ENCODE assay signal across 16 cellular contexts in genomic region chr2:27779417-27780055, GRCh38. TPM values are rescaled to one million over a fixed set of nuclear protein-coding genes. Genes with fewer than 3 reads are reported as not detected.
A peak's percentile ranks its signal among the peaks of the same experiment; 100 is the strongest.
DNase-seq lines count a peak whose midpoint lies in the region; ATAC-seq, FAIRE-seq and TF ChIP-seq lines count a peak whose summit lies in the region.
"Had no signal": no experiment of that assay in that cellular context is flagged by ENCODE, and none has a peak within 500 bp of the region (broad histone marks: within the 10 kb centered on the region; RNA-seq: fewer than 3 reads in every experiment).

No MANE protein-coding gene starts in this region.

- peak overlapping the region; percentile 61 for H3K27ac ChIP-seq in angular gyrus (ENCODE audit: low read depth, low read length)
- peak overlapping the region; percentile 96 for H3K27ac ChIP-seq in endothelial cell of umbilical vein (ENCODE audit: insufficient read depth, low read depth, low read length)
- peak overlapping the region; percentile 59 to 81 for H3K27ac ChIP-seq in thoracic aorta
- H3K27ac ChIP-seq: SK-N-MC, WERI-Rb-1 had no signal

- peak overlapping the region; percentile 80 for H3K4me2 ChIP-seq in endothelial cell of umbilical vein (ENCODE audit: insufficient read depth, low read length)

- peaks cover 14 to 33% (median 27%) of the 10 kb centered on the region in 4 donors for H3K4me1 Mint-ChIP-seq in naive thymus-derived CD8-positive, alpha-beta T cell
- H3K4me1 Mint-ChIP-seq: H9 had no signal

- H3K9ac ChIP-seq in endothelial cell of umbilical vein (replicated peaks; ENCODE audit: extremely low read depth, insufficient read depth, low read length), result peak overlapping the region; percentile 85

- H4K20me1 ChIP-seq in endothelial cell of umbilical vein (replicated peaks; ENCODE audit: control insufficient read depth, extremely low read depth, insufficient read depth, low read length), result no peaks in the 10 kb centered on the region

- no peak overlapping the region for H2AFZ ChIP-seq in endothelial cell of umbilical vein (ENCODE audit: low read depth, low read length)

- peaks cover 0 to 3% of the 10 kb centered on the region in 2 experiments for H3K36me3 ChIP-seq in endothelial cell of umbilical vein (ENCODE audit: control insufficient read depth in 2 of 2, extremely low read depth in 1 of 2, insufficient read depth in 2 of 2, low read length in 2 of 2)
- peaks cover 5% of the 10 kb centered on the region for H3K36me3 ChIP-seq in thoracic aorta

- H3K9me3 Mint-ChIP-seq in naive thymus-derived CD8-positive, alpha-beta T cell, result no peaks in the 10 kb centered on the region
- H3K9me3 Mint-ChIP-seq: CD8-positive, alpha-beta memory T cell; H9; stimulated activated naive CD8-positive, alpha-beta T cell treated with anti-CD3 and anti-CD28 coated beads, Interleukin-15, Interleukin-2, amounts not matched to agents 100 ng/mL and 50 ng/mL, for 24 hours had no signal

- H3K9me1 ChIP-seq in endothelial cell of umbilical vein (replicated peaks; ENCODE audit: control insufficient read depth, extremely low read depth, insufficient read depth, low read length), result no peaks in the 10 kb centered on the region

- peak; percentile 79 for FAIRE-seq in endothelial cell of umbilical vein (lab: Jason Lieb, UNC)
- FAIRE-seq: G401.6, GM18507 had no signal

- TF ChIP-seq POLR2A in endothelial cell of umbilical vein (IDR thresholded peaks at IDR 0.05; ENCODE audit: low read depth, low read length), result peak; percentile 15

- ATAC-seq in naive thymus-derived CD8-positive, alpha-beta T cell, result no peak
- ATAC-seq in thoracic aorta (ENCODE audit: insufficient number of reproducible peaks, low FRiP score, low read depth), result no peak
- ATAC-seq in HG02588 (IDR thresholded peaks at IDR 0.05; ENCODE audit: unreplicated experiment), result no peak

- H3K4me1 ChIP-seq in endothelial cell of umbilical vein (ENCODE audit: control insufficient read depth, extremely low read depth, insufficient read depth, low read length) (peaks cover 23% of the 10 kb centered on the region), thoracic aorta (ENCODE audit: control insufficient read depth in 1 of 2, low read depth in 2 of 2) (peaks cover 31 to 59% of the 10 kb centered on the region in 2 donors)

- peak overlapping the region in 9 of 10 donors; percentile 7 to 80 (median 56) for H3K27ac Mint-ChIP-seq in naive thymus-derived CD8-positive, alpha-beta T cell
- H3K27ac Mint-ChIP-seq: stimulated activated naive CD8-positive, alpha-beta T cell treated with anti-CD3 and anti-CD28 coated beads, Interleukin-15, Interleukin-2, amounts not matched to agents 100 ng/mL and 50 ng/mL, for 24 hours had no signal

- TF ChIP-seq CTCF in endothelial cell of umbilical vein (IDR thresholded peaks at IDR 0.05; ENCODE audit: extremely low read depth in 1 of 2, insufficient read depth in 1 of 2, low read depth in 1 of 2, low read length in 2 of 2) (no peak), thoracic aorta (IDR thresholded peaks at IDR 0.05) (no peak)

- no peaks in the 10 kb centered on the region for H3K27me3 Mint-ChIP-seq in naive thymus-derived CD8-positive, alpha-beta T cell
- H3K27me3 Mint-ChIP-seq: CD8-positive, alpha-beta memory T cell; stimulated activated naive CD8-positive, alpha-beta T cell treated with anti-CD3 and anti-CD28 coated beads, Interleukin-15, Interleukin-2, amounts not matched to agents 100 ng/mL and 50 ng/mL, for 24 hours had no signal

- H3K4me3 Mint-ChIP-seq in naive thymus-derived CD8-positive, alpha-beta T cell, result no peak overlapping the region
- H3K4me3 Mint-ChIP-seq: CD8-positive, alpha-beta memory T cell; H9; stimulated activated naive CD8-positive, alpha-beta T cell treated with anti-CD3 and anti-CD28 coated beads, Interleukin-15, Interleukin-2, amounts not matched to agents 100 ng/mL and 50 ng/mL, for 24 hours had no signal

- peaks cover 0 to 58% (median 14%) of the 10 kb centered on the region in 3 donors for H3K36me3 Mint-ChIP-seq in naive thymus-derived CD8-positive, alpha-beta T cell

- peaks cover 38% of the 10 kb centered on the region for H3K79me2 ChIP-seq in endothelial cell of umbilical vein (ENCODE audit: control insufficient read depth, insufficient read depth, low read length)

- H3K27me3 ChIP-seq in endothelial cell of umbilical vein (ENCODE audit: control insufficient read depth in 2 of 2, insufficient read depth in 2 of 2, low read length in 2 of 2) (no peaks in the 10 kb centered on the region), thoracic aorta (replicated peaks; ENCODE audit: insufficient read depth) (no peaks in the 10 kb centered on the region)
- H3K27me3 ChIP-seq: MG63 had no signal

- dilution Hi-C loops in endothelial cell of umbilical vein (cut with MboI; ENCODE audit: extremely low pct_ligation_motif_present, low sequenced_read_pairs), result no loop called here

- H3K4me3 ChIP-seq in endothelial cell of umbilical vein (replicated peaks in 1 of 3; ENCODE audit: insufficient read depth in 1 of 3, low read depth in 1 of 3, low read length in 3 of 3) (no peak overlapping the region), thoracic aorta (no peak overlapping the region)
- H3K4me3 ChIP-seq: MG63, SK-N-MC had no signal

- TSS peak; percentile 30 for BruUV-seq in endothelial cell of umbilical vein (replicated peaks; lab: Mats Ljungman, UMichigan)

- intact Hi-C loops in endothelial cell of umbilical vein (cut with micrococcal nuclease), result loop anchor here (1.0 to 10.0 kb wide), 4 partner anchors 20 to 495 kb away; no protein-coding TSS in a partner anchor

- H3K9me3 ChIP-seq in endothelial cell of umbilical vein (replicated peaks; ENCODE audit: control insufficient read depth, insufficient read depth, low read length) (no peaks in the 10 kb centered on the region), thoracic aorta (no peaks in the 10 kb centered on the region)
- H3K9me3 ChIP-seq: MG63 had no signal

- DNase-seq in endothelial cell of umbilical vein (ENCODE audit: low read depth, low spot score), result peak; percentile 94
- no peak for DNase-seq in naive thymus-derived CD8-positive, alpha-beta T cell
- DNase-seq in thoracic aorta (ENCODE audit: low spot score), result no peak
- DNase-seq in NK-92 treated with Interleukin-12 subunit alpha and Interleukin-12 subunit beta, amount 100 ng/mL, for 24 hours (lab: John Stamatoyannopoulos, UW), result no peak
- DNase-seq in NCI-H2107 (lab: John Stamatoyannopoulos, UW), result no peak
- DNase-seq: CD8-positive, alpha-beta memory T cell; effector CD8-positive, alpha-beta T cell; H9; MG63; WERI-Rb-1 had no signal

- POLR2A ChIA-PET in endothelial cell of umbilical vein (lab: Charles Lee), result no interaction called here
- POLR2A ChIA-PET in naive thymus-derived CD8-positive, alpha-beta T cell (lab: Charles Lee), result no interaction called here

- CTCF ChIA-PET in endothelial cell of umbilical vein (lab: Charles Lee), result interaction anchor here (1.2 to 1.9 kb wide), 3 partner anchors 13 to 25 kb away, joined by 4 to 8 read pairs (median 5); no protein-coding TSS in a partner anchor

TF ChIP-seq in endothelial cell of umbilical vein, 7 proteins besides CTCF, POLR2A, EP300 and RAD21:
- TF ChIP-seq JUN (IDR thresholded peaks at IDR 0.05; ENCODE audit: borderline replicate concordance, insufficient read depth, insufficient read length, low read depth), result peak; percentile 48
- TF ChIP-seq MAX (IDR thresholded peaks at IDR 0.05; ENCODE audit: insufficient read depth, insufficient read length), result no peak

RNA-seq across cellular contexts. Expression of gene MRPL33, which starts 8.0 kb away (rescaled TPM):
- total RNA-seq in endothelial cell of umbilical vein (96.7 and 97.4 TPM in 2 replicates), thoracic aorta (100 to 1,000 TPM in 1 of 2 donors, 10 to 100 TPM in 1; 99.5 to 118 TPM)
- polyA plus RNA-seq in endothelial cell of umbilical vein, result 22.7 and 36.1 TPM in 2 replicates
- 94.7 and 104 TPM in 2 replicates for polyA plus RNA-seq in endothelial cell of umbilical vein (2011; cell fraction: cytosol; rRNA removed)
- polyA plus RNA-seq in endothelial cell of umbilical vein (2011; cell fraction: nucleus; rRNA removed), result 30.5 and 49.8 TPM in 2 replicates
- polyA plus RNA-seq in endothelial cell of umbilical vein (2012), result 202 and 208 TPM in 2 replicates
- polyA minus RNA-seq in endothelial cell of umbilical vein, result 4.9 and 9.9 TPM in 2 replicates
- 10.2 TPM for polyA minus RNA-seq in endothelial cell of umbilical vein (2011; cell fraction: cytosol; rRNA and poly(A)+ RNA removed)
- 10.6 and 10.7 TPM in 2 replicates for polyA minus RNA-seq in endothelial cell of umbilical vein (2011; cell fraction: nucleus; rRNA and poly(A)+ RNA removed)
- 10 to 100 TPM; 34.4 to 41.2 TPM for total RNA-seq in naive thymus-derived CD8-positive, alpha-beta T cell
- polyA plus RNA-seq in naive thymus-derived CD8-positive, alpha-beta T cell, result 100 to 1,000 TPM; 196 to 245 (median 229) TPM
